Comparison of ENCODE assay signal across 30 cellular contexts in the genomic region with DNA sequence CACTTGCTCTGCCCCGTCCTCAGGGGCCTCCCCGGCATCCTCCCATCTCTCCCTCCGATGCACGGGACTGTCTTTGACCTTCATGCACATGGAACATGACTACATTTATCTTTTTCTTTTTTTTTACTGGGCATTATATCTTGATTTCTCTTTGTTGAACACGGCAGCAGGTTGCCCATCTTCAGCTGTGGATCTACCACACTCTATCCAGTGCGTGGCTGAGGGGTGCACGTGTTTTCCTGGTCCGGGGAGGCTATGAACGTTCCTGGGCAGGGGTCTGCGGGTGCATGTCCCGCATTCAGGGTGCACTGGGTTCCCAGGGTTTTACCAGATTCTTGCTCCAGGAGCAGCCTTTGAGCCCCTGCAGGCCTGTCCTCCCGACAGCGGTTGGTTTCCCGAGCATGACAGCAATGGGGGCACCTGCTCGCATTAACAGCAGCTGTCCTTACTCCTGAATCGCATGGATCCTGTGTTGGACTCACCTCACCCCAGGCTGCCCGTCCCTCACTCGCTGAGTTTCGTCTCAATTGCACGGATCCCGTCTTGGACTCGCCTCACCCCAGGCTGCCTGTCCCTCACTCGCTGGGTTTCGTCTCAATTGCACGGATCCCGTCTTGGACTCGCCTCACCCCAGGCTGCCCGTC. TPM values are rescaled to one million over a fixed set of nuclear protein-coding genes. Genes with fewer than 3 reads are reported as not detected.
DNase-seq lines count a peak whose midpoint lies in the region; ATAC-seq and TF ChIP-seq lines count a peak whose summit lies in the region.
"Had no signal": no experiment of that assay in that cellular context is flagged by ENCODE, and none has a peak within 500 bp of the region (broad histone marks: within the 10 kb centered on the region; RNA-seq: fewer than 3 reads in every experiment).

No MANE protein-coding gene starts in this region.

- no peaks in the 10 kb centered on the region for H3K27me3 Mint-ChIP-seq in natural killer cell (ENCODE audit: low read depth in 2 of 2)
- H3K27me3 Mint-ChIP-seq: naive B cell, T-cell had no signal

- no peak overlapping the region for H3K27ac Mint-ChIP-seq in natural killer cell
- H3K27ac Mint-ChIP-seq: T-cell had no signal

- no peaks in the 10 kb centered on the region for H3K9me3 Mint-ChIP-seq in natural killer cell
- H3K9me3 Mint-ChIP-seq: naive B cell, T-cell had no signal

- H3K27ac ChIP-seq in left ventricle myocardium inferior (replicated peaks) = no peak overlapping the region
- H3K27ac ChIP-seq in dorsolateral prefrontal cortex = no peak overlapping the region
- no peak overlapping the region for H3K27ac ChIP-seq in upper lobe of right lung
- H3K27ac ChIP-seq: C4-2B, HL-60, pancreas, right atrium auricular region, thyroid gland had no signal

- H3K4me1 ChIP-seq in left ventricle myocardium inferior = no peaks in the 10 kb centered on the region
- H3K4me1 ChIP-seq in upper lobe of right lung = no peaks in the 10 kb centered on the region
- H3K4me1 ChIP-seq: HAP-1, pancreas, right atrium auricular region, thyroid gland had no signal

- H3K9me3 ChIP-seq in left ventricle myocardium inferior (replicated peaks) (no peaks in the 10 kb centered on the region), upper lobe of right lung (no peaks in the 10 kb centered on the region), MG63 (0 out of 2 replicates have a peak, but pooled peaks cover under 1% of the 10 kb centered on the region)
- H3K9me3 ChIP-seq: HAP-1, pancreas, right atrium auricular region, SJCRH30, thyroid gland had no signal

- H3K4me3 Mint-ChIP-seq in natural killer cell = no peak overlapping the region
- H3K4me3 Mint-ChIP-seq: naive B cell, T-cell had no signal

- TF ChIP-seq CTCF in left ventricle myocardium inferior (IDR thresholded peaks at IDR 0.05; ENCODE audit: borderline replicate concordance) (no peak), dorsolateral prefrontal cortex (IDR thresholded peaks at IDR 0.05 in 54 of 56, conservative IDR thresholded peaks at IDR 0.05 in 2 of 56; ENCODE audit: low read depth in 1 of 56, partially characterized antibody in 56 of 56) (no peak), natural killer cell (IDR thresholded peaks at IDR 0.05) (no peak), upper lobe of right lung (IDR thresholded peaks at IDR 0.05) (no peak)

- H3K4me3 ChIP-seq in left ventricle myocardium inferior = no peak overlapping the region
- no peak overlapping the region for H3K4me3 ChIP-seq in dorsolateral prefrontal cortex
- H3K4me3 ChIP-seq in upper lobe of right lung = no peak overlapping the region
- no peak overlapping the region for H3K4me3 ChIP-seq in MG63
- H3K4me3 ChIP-seq: HAP-1, pancreas, right atrium auricular region, SJCRH30, thyroid gland had no signal

- ATAC-seq in natural killer cell (no peak), upper lobe of right lung (no peak)
- ATAC-seq: left cardiac atrium; pancreas; stimulated activated naive CD8-positive, alpha-beta T cell treated with anti-CD3 and anti-CD28 coated beads, Interleukin-15, Interleukin-2, amounts not matched to agents 100 U/mL and 50 U/mL, for 24 hours; T-cell had no signal

- H3K27me3 ChIP-seq in left ventricle myocardium inferior (ENCODE audit: low read depth) = no peaks in the 10 kb centered on the region
- H3K27me3 ChIP-seq in dorsolateral prefrontal cortex = no peaks in the 10 kb centered on the region
- H3K27me3 ChIP-seq in upper lobe of right lung = no peaks in the 10 kb centered on the region
- no peaks in the 10 kb centered on the region for H3K27me3 ChIP-seq in MG63
- H3K27me3 ChIP-seq: pancreas, right atrium auricular region, SJCRH30, thyroid gland had no signal

- H3K4me1 Mint-ChIP-seq in natural killer cell = no peaks in the 10 kb centered on the region

- peaks cover 7% of the 10 kb centered on the region for H3K36me3 Mint-ChIP-seq in natural killer cell

- DNase-seq in cardiac septum (ENCODE audit: low spot score) = peak; percentile 64
- DNase-seq in left ventricle myocardium inferior = no peak
- peak in 6 of 10 donors; percentile 5 to 30 (median 15) for DNase-seq in dorsolateral prefrontal cortex
- peak; percentile 6 for DNase-seq in natural killer cell
- peak; percentile 43 for DNase-seq in upper lobe of right lung
- no peak for DNase-seq in MG63
- no peak for DNase-seq in occipital lobe (lab: John Stamatoyannopoulos, UW)
- no peak for DNase-seq in activated CD4-positive, alpha-beta T cell treated with anti-CD3 and anti-CD28 coated beads for 4 hours
- DNase-seq: activated CD4-positive, alpha-beta T cell treated with anti-CD3 and anti-CD28 coated beads for 48 hours; activated gamma-delta T cell treated with Interleukin-2 at 50 U/mL for 16 hours; Calu3; caudate nucleus; dermis blood vessel endothelial cell; EL; left cardiac atrium; mesendoderm; naive B cell; NCI-H1048; NCI-H2029; NCI-H2227 treated with DMSO at 0.1 percent for 48 hours; SJCRH30; stimulated activated CD4-positive, alpha-beta T cell treated with anti-CD3 and anti-CD28 coated beads, Interleukin-12 subunit alpha, Interleukin-12 subunit beta, amount 100 ng/mL, for 4 hours; stimulated activated naive CD8-positive, alpha-beta T cell treated with anti-CD3 and anti-CD28 coated beads, Interleukin-15, Interleukin-2, amounts not matched to agents 100 U/mL and 50 U/mL, for 24 hours; thyroid gland had no signal

- peaks cover 95% of the 10 kb centered on the region for H3K36me3 ChIP-seq in left ventricle myocardium inferior
- H3K36me3 ChIP-seq in upper lobe of right lung = peaks cover 88% of the 10 kb centered on the region
- H3K36me3 ChIP-seq in MG63 = peaks cover 85% of the 10 kb centered on the region

- intact Hi-C loops in cardiac septum (cut with DNase I) (no loop called here), left ventricle myocardium inferior (cut with micrococcal nuclease) (no loop called here), dorsolateral prefrontal cortex (cut with DNase I) (loop anchor here (5.0 to 10.0 kb wide), 2 partner anchors 135 to 138 kb away; no protein-coding TSS in a partner anchor), natural killer cell (cut with micrococcal nuclease) (no loop called here), upper lobe of right lung (cut with DNase I) (no loop called here)

RNA-seq across cellular contexts. Expression of gene POFUT2, which starts 7.4 kb away (rescaled TPM):
- total RNA-seq in cardiac septum (20.1 TPM), left ventricle myocardium inferior (20.9 TPM), dorsolateral prefrontal cortex (10 to 100 TPM; 13.5 to 37.4 (median 20.5) TPM), natural killer cell (10 to 100 TPM; 41.4 to 46.0 (median 43.3) TPM), upper lobe of right lung (29.0 TPM), occipital lobe (9.8 TPM)
- total RNA-seq in MG63 (2014; rRNA removed; shearing (Covaris generic); ENCODE audit: low replicate concordance) = 16.9 and 33.0 TPM in 2 replicates

Comparison
In these comparisons a context has a peak if more than half of its experiments do, and no peak if none do; other contexts are left out.
1. DNase-seq: peak in cardiac septum (single experiment), dorsolateral prefrontal cortex (6 of 10), natural killer cell (single experiment) and upper lobe of right lung (single experiment); none in left ventricle myocardium inferior (single experiment), MG63 (single experiment), occipital lobe (single experiment) and activated CD4-positive, alpha-beta T cell treated with anti-CD3 and anti-CD28 coated beads for 4 hours (0 of 2).
2. intact Hi-C loops: an anchor here in dorsolateral prefrontal cortex (5.0 to 10.0 kb wide); none called in cardiac septum, left ventricle myocardium inferior, natural killer cell and upper lobe of right lung.